ENCODE assay signal across 1 cellular context in the genomic region with DNA sequence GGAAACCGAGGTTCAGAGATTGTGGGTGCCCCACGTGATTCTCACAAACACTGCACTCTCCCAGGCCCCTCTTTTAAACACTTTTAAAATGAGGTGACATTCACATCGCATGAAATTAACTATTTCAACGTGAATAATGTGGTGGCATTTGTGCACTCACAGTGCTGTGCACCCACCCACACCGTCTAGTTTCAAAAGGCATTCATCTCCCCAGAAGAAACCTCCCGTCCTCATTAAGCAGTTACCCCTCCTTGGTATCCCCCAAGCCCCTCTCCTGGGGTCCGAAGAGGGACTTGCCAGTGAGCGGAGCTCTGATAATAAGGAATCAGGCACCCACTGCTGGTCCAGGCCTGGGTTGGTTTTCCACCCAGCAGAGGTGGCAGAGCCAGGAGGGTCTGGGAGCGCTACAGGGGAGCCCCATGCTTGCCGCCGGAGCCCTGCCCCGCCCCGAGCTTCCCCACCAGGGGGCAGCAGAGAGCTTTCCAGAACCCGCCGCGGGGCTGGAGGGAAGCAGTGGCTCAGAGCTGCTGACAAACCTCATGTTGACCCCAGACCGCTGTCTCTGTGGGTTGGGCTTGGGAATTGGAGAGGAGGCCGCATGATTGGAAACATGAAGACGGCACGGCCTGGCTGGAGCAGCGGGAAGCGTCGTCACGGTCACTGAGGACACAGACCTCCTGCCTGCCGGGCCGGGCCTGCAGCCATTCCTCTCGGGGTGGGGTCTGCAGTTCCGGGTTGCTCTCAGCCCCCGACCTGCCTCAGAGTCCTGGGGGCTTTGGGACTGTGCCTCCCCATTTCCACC.
TF ChIP-seq lines count a peak whose summit lies in the region.

No MANE protein-coding gene starts in this region.

TF ChIP-seq in IMR-90, 13 proteins besides CTCF, POLR2A, EP300 and RAD21:
- TF ChIP-seq, protein P1, sequence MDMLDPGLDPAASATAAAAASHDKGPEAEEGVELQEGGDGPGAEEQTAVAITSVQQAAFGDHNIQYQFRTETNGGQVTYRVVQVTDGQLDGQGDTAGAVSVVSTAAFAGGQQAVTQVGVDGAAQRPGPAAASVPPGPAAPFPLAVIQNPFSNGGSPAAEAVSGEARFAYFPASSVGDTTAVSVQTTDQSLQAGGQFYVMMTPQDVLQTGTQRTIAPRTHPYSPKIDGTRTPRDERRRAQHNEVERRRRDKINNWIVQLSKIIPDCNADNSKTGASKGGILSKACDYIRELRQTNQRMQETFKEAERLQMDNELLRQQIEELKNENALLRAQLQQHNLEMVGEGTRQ (IDR thresholded peaks at IDR 0.05; ENCODE audit: low read depth, low read length) = no peak; the same call in 1 of the 2 replicates
- no peak for TF ChIP-seq MAFK (IDR thresholded peaks at IDR 0.05; ENCODE audit: low read depth, low read length)
- peak; percentile 72; the same call in 1 of the 2 replicates for TF ChIP-seq MXI1 (IDR thresholded peaks at IDR 0.05; ENCODE audit: borderline replicate concordance, low read depth, low read length)
- TF ChIP-seq BHLHE40 (IDR thresholded peaks at IDR 0.05; ENCODE audit: low read depth, low read length) = peak; percentile 35; the same call in 1 of the 2 replicates
- TF ChIP-seq RCOR1 (IDR thresholded peaks at IDR 0.05; ENCODE audit: insufficient replicate concordance, low read length) = no peak
- TF ChIP-seq, protein P2, sequence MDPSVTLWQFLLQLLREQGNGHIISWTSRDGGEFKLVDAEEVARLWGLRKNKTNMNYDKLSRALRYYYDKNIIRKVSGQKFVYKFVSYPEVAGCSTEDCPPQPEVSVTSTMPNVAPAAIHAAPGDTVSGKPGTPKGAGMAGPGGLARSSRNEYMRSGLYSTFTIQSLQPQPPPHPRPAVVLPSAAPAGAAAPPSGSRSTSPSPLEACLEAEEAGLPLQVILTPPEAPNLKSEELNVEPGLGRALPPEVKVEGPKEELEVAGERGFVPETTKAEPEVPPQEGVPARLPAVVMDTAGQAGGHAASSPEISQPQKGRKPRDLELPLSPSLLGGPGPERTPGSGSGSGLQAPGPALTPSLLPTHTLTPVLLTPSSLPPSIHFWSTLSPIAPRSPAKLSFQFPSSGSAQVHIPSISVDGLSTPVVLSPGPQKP (IDR thresholded peaks at IDR 0.05; ENCODE audit: borderline replicate concordance, low read depth, low read length) = no peak
- no peak for TF ChIP-seq FOS (IDR thresholded peaks at IDR 0.05; ENCODE audit: low read depth, low read length)
- TF ChIP-seq MAZ (IDR thresholded peaks at IDR 0.05; ENCODE audit: borderline replicate concordance, low read depth, low read length) = peak; percentile 88; the same call in 1 of the 2 replicates
- no peak for TF ChIP-seq CEBPB (IDR thresholded peaks at IDR 0.05; ENCODE audit: low read depth, low read length)
- TF ChIP-seq CHD1 (IDR thresholded peaks at IDR 0.05; ENCODE audit: low read depth, low read length) = no peak
- TF ChIP-seq SMC3 (IDR thresholded peaks at IDR 0.05; ENCODE audit: low read depth, low read length) = peak; percentile 99
- TF ChIP-seq RFX5 (IDR thresholded peaks at IDR 0.05; ENCODE audit: low read depth, low read length) = no peak
- TF ChIP-seq NFE2L2 (IDR thresholded peaks at IDR 0.05; ENCODE audit: low read depth, low read length) = no peak
